9 cellular contexts compared by ENCODE assay signal in genomic region chr1:211114446-211114845, GRCh38. TPM values are rescaled to one million over a fixed set of nuclear protein-coding genes. Genes with fewer than 3 reads are reported as not detected.
"Had no signal": no experiment of that assay in that cellular context is flagged by ENCODE, and none has a peak within 500 bp of the region (broad histone marks: within the 10 kb centered on the region; RNA-seq: fewer than 3 reads in every experiment).

No MANE protein-coding gene starts in this region.

- H3K4me3 ChIP-seq: GM23248, HAP-1 had no signal

- DNase-seq: GM23248, GOT3, H7, HFFc6, KBM-7 had no signal

- H3K9me3 ChIP-seq: HAP-1 had no signal

- H3K4me1 ChIP-seq: HAP-1 had no signal

- H3K36me3 ChIP-seq: HAP-1 had no signal

- H3K27ac ChIP-seq: GM23248, HL-60 had no signal

- ATAC-seq: HCT116, HepG2 had no signal

RNA-seq across cellular contexts. Expression of gene KCNH1, which starts 19.5 kb away (rescaled TPM):
- total RNA-seq: HepG2 had no signal
